In the genomic region with DNA sequence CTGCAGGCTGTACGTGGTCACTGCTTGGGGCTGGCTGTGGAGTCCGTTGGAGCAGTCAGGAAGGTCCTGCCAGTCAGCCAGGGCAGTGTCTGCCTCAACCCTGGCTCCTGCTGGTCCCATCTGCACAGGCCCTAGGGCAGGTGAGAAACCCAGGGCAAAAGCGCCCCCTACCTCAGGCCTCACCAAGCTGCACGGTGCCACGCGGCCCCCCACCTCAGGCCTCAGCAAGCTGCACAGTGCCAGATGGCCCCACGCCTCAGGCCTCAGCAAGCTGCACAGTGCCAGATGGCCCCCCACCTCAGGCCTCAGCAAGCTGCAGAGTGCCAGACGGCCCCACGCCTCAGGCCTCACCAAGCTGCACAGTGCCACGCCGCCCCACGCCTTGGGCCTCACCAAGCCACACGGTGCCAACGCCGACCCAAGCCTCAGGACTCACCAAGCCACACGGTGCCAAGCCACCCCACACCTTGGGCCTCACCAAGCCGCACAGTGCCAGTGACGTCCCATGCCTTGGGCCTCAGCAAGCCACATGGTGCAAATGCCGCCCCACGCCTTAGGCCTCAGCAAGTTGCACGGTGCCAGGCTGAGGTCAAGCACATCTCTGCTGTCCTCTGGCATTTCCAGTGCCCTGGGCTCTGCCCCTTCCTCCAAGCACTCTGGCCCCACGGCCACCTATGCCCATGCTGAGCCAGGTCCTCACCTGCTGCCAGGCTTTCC, we compare ENCODE assay signal across 11 cellular contexts. TPM values are rescaled to one million over a fixed set of nuclear protein-coding genes. Genes with fewer than 3 reads are reported as not detected.
A peak's percentile ranks its signal among the peaks of the same experiment; 100 is the strongest.
DNase-seq lines count a peak whose midpoint lies in the region; ATAC-seq and TF ChIP-seq lines count a peak whose summit lies in the region.
"Had no signal": no experiment of that assay in that cellular context is flagged by ENCODE, and none has a peak within 500 bp of the region (broad histone marks: within the 10 kb centered on the region; RNA-seq: fewer than 3 reads in every experiment).

No MANE protein-coding gene starts in this region.

- no peaks in the 10 kb centered on the region for H3K79me2 ChIP-seq in PC-9 (ENCODE audit: low read depth)

- peaks cover 66% of the 10 kb centered on the region for H3K4me1 Mint-ChIP-seq in activated T-cell treated with anti-CD3 and anti-CD28 coated beads, Interleukin-2, amount 50 U/mL, for 4 hours (ENCODE audit: low read depth)
- peaks cover 46% of the 10 kb centered on the region for H3K4me1 Mint-ChIP-seq in central memory CD8-positive, alpha-beta T cell

- CTCF ChIA-PET in PC-9 (lab: Charles Lee) = no interaction called here

- peak; percentile 52 for DNase-seq in activated T-cell treated with anti-CD3 and anti-CD28 coated beads, Interleukin-2, amount 50 U/mL, for 1 hour
- DNase-seq in activated T-cell treated with anti-CD3 and anti-CD28 coated beads, Interleukin-2, amount 50 U/mL, for 4 hours = no peak
- peak; percentile 45 for DNase-seq in RPMI8226
- DNase-seq in central memory CD8-positive, alpha-beta T cell (ENCODE audit: low spot score in 2 of 2) = no peak
- DNase-seq in stimulated activated naive CD8-positive, alpha-beta T cell treated with anti-CD3 and anti-CD28 coated beads, Interleukin-15, Interleukin-2, amounts not matched to agents 100 U/mL and 50 U/mL, for 24 hours = peak; percentile 57
- DNase-seq in NCI-H2081 treated with DMSO at 0.1 percent for 48 hours (lab: John Stamatoyannopoulos, UW) = no peak
- DNase-seq in PC-9 = no peak
- DNase-seq: SHP77 had no signal

- POLR2A ChIA-PET in PC-9 (lab: Charles Lee; ENCODE audit: unreplicated experiment) = interaction anchor here (0.7 kb wide), 1 partner anchor 147 kb away, joined by 4 read pairs; no protein-coding TSS in a partner anchor

- BruUV-seq in PC-9 (replicated peaks; lab: Mats Ljungman, UMichigan) = no TSS peak

- peak overlapping the region; percentile 72 for H3K27ac Mint-ChIP-seq in central memory CD8-positive, alpha-beta T cell (ENCODE audit: low read depth)

- H3K27ac ChIP-seq in PC-9 = no peak overlapping the region
- H3K27ac ChIP-seq: neutrophil had no signal

- H3K9me2 ChIP-seq in PC-9 (ENCODE audit: insufficient read depth) = no peaks in the 10 kb centered on the region

- H3K9me3 Mint-ChIP-seq in activated T-cell treated with anti-CD3 and anti-CD28 coated beads, Interleukin-2, amount 50 U/mL, for 4 hours = no peaks in the 10 kb centered on the region
- H3K9me3 Mint-ChIP-seq in central memory CD8-positive, alpha-beta T cell = no peaks in the 10 kb centered on the region

- H3K9me3 ChIP-seq in PC-9 (ENCODE audit: insufficient read depth, low read depth) = no peaks in the 10 kb centered on the region
- H3K9me3 ChIP-seq: adrenal gland, neutrophil had no signal

- no peak overlapping the region for H3K4me2 ChIP-seq in PC-9

- H3K27me3 Mint-ChIP-seq in activated T-cell treated with anti-CD3 and anti-CD28 coated beads, Interleukin-2, amount 50 U/mL, for 4 hours (ENCODE audit: low read depth) = no peaks in the 10 kb centered on the region
- no peaks in the 10 kb centered on the region for H3K27me3 Mint-ChIP-seq in central memory CD8-positive, alpha-beta T cell

- H3K4me1 ChIP-seq in PC-9 (replicated peaks; ENCODE audit: insufficient read depth) = peaks cover 20% of the 10 kb centered on the region

- peaks cover 25% of the 10 kb centered on the region for H3K36me3 Mint-ChIP-seq in activated T-cell treated with anti-CD3 and anti-CD28 coated beads, Interleukin-2, amount 50 U/mL, for 4 hours (ENCODE audit: insufficient read depth)
- peaks cover 28% of the 10 kb centered on the region for H3K36me3 Mint-ChIP-seq in central memory CD8-positive, alpha-beta T cell (ENCODE audit: insufficient read depth)

- no peak overlapping the region for H2AFZ ChIP-seq in PC-9

- H3K4me3 ChIP-seq in PC-9 = no peak overlapping the region
- H3K4me3 ChIP-seq: adrenal gland had no signal

- H3K4me3 Mint-ChIP-seq in activated T-cell treated with anti-CD3 and anti-CD28 coated beads, Interleukin-2, amount 50 U/mL, for 4 hours = no peak overlapping the region
- peak overlapping the region; percentile 92 for H3K4me3 Mint-ChIP-seq in central memory CD8-positive, alpha-beta T cell

- no peaks in the 10 kb centered on the region for H4K20me1 ChIP-seq in PC-9 (ENCODE audit: insufficient read depth)

- H3K27me3 ChIP-seq in PC-9 (ENCODE audit: insufficient read depth, low read depth) = no peaks in the 10 kb centered on the region
- H3K27me3 ChIP-seq: adrenal gland had no signal

- peaks cover 9% of the 10 kb centered on the region; the same call in 1 of the 2 replicates for H3F3A ChIP-seq in PC-9 (ENCODE audit: insufficient read depth, low read depth)

- intact Hi-C loops in PC-9 (cut with micrococcal nuclease; ENCODE audit: unreplicated experiment) = no loop called here

- no peak; the same call in 1 of the 2 replicates for TF ChIP-seq CTCF in PC-9 (conservative IDR thresholded peaks at IDR 0.05)

- ATAC-seq in activated T-cell treated with anti-CD3 and anti-CD28 coated beads, Interleukin-2, amount 50 U/mL, for 4 hours = no peak
- no peak for ATAC-seq in central memory CD8-positive, alpha-beta T cell (replicated peaks; ENCODE audit: extremely low read depth, poor library complexity, severe bottlenecking)
- peak; percentile 7 for ATAC-seq in stimulated activated naive CD8-positive, alpha-beta T cell treated with anti-CD3 and anti-CD28 coated beads, Interleukin-15, Interleukin-2, amounts not matched to agents 100 U/mL and 50 U/mL, for 24 hours
- no peak for ATAC-seq in GM21576 (IDR thresholded peaks at IDR 0.05; ENCODE audit: unreplicated experiment)

- no peaks in the 10 kb centered on the region for H3K36me3 ChIP-seq in PC-9 (ENCODE audit: low read depth)
- H3K36me3 ChIP-seq: neutrophil had no signal

RNA-seq across cellular contexts. Expression of gene TMEM204, which starts 5.5 kb away (rescaled TPM):
- 10 to 100 TPM; 11.7 to 16.7 (median 16.2) TPM for total RNA-seq in activated T-cell treated with anti-CD3 and anti-CD28 coated beads, Interleukin-2, amount 50 U/mL, for 4 hours
- not detected in 2 replicates for total RNA-seq in PC-9 (2021)

RNA-seq across cellular contexts. Expression of gene TELO2, which starts 45.8 kb away (rescaled TPM):
- 100 to 1,000 TPM; 103 to 131 (median 121) TPM for total RNA-seq in activated T-cell treated with anti-CD3 and anti-CD28 coated beads, Interleukin-2, amount 50 U/mL, for 4 hours
- total RNA-seq in PC-9 (2021) = 56.0 and 67.6 TPM in 2 replicates

RNA-seq across cellular contexts. Expression of gene PTX4, which starts 50.2 kb away (rescaled TPM):
- total RNA-seq in activated T-cell treated with anti-CD3 and anti-CD28 coated beads, Interleukin-2, amount 50 U/mL, for 4 hours = under 1 TPM in 1 of 3 donors, not detected in 2; 0.28 TPM
- total RNA-seq in PC-9 (2021) = 0.39 TPM in 1 of 2 replicates, not detected in the other

Comparison
In these comparisons a context has a peak if more than half of its experiments do, and no peak if none do; other contexts are left out.
1. DNase-seq: peak in activated T-cell treated with anti-CD3 and anti-CD28 coated beads, Interleukin-2, amount 50 U/mL, for 1 hour (single experiment), RPMI8226 (single experiment) and stimulated activated naive CD8-positive, alpha-beta T cell treated with anti-CD3 and anti-CD28 coated beads, Interleukin-15, Interleukin-2, amounts not matched to agents 100 U/mL and 50 U/mL, for 24 hours (single experiment); none in activated T-cell treated with anti-CD3 and anti-CD28 coated beads, Interleukin-2, amount 50 U/mL, for 4 hours (single experiment), central memory CD8-positive, alpha-beta T cell (0 of 2), NCI-H2081 treated with DMSO at 0.1 percent for 48 hours (single experiment) and PC-9 (0 of 2).
2. RNA of gene TMEM204, which starts 5.5 kb away (total RNA-seq): 11.7 to 16.7 TPM in activated T-cell treated with anti-CD3 and anti-CD28 coated beads, Interleukin-2, amount 50 U/mL, for 4 hours; not detected in PC-9; every median in the first group is over 10 times any median in the second.